In the genomic region with DNA sequence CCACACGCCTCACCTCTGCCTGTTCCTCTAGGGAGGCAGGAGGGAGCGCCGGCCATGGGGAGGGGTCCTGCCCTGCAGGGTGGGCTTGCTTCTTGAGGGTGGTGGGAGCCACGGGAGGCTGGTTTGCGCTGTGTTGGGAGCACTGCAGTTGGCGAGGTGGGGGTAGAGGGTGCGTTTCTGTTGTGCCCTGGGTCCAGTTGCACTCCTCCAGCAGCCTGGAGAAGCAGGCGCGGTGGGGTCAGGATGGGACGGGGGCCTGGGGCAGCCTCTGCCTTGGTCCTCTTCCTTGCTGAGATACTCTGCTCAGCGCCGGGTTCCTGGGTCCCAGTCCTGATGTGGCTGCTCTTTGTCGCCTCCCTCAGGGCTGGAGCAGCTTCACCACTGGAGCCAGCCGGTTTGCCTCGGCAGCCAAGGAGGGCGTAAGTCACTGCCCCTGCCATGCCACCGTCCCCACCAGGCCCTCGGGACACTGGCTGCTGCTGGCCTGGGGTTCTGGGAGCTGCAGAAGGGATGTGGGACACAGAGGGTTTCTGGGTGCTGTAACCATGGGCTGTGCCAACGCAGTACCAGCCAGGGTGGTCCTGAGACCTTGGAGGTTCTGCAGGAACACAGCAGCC, we compare ENCODE assay signal across 1 cellular context.
TF ChIP-seq lines count a peak whose summit lies in the region.

No MANE protein-coding gene starts in this region.

TF ChIP-seq in HepG2, 621 proteins besides CTCF, POLR2A, EP300 and RAD21 (continued from another document and continues in another):
- TF ChIP-seq, protein P1, sequence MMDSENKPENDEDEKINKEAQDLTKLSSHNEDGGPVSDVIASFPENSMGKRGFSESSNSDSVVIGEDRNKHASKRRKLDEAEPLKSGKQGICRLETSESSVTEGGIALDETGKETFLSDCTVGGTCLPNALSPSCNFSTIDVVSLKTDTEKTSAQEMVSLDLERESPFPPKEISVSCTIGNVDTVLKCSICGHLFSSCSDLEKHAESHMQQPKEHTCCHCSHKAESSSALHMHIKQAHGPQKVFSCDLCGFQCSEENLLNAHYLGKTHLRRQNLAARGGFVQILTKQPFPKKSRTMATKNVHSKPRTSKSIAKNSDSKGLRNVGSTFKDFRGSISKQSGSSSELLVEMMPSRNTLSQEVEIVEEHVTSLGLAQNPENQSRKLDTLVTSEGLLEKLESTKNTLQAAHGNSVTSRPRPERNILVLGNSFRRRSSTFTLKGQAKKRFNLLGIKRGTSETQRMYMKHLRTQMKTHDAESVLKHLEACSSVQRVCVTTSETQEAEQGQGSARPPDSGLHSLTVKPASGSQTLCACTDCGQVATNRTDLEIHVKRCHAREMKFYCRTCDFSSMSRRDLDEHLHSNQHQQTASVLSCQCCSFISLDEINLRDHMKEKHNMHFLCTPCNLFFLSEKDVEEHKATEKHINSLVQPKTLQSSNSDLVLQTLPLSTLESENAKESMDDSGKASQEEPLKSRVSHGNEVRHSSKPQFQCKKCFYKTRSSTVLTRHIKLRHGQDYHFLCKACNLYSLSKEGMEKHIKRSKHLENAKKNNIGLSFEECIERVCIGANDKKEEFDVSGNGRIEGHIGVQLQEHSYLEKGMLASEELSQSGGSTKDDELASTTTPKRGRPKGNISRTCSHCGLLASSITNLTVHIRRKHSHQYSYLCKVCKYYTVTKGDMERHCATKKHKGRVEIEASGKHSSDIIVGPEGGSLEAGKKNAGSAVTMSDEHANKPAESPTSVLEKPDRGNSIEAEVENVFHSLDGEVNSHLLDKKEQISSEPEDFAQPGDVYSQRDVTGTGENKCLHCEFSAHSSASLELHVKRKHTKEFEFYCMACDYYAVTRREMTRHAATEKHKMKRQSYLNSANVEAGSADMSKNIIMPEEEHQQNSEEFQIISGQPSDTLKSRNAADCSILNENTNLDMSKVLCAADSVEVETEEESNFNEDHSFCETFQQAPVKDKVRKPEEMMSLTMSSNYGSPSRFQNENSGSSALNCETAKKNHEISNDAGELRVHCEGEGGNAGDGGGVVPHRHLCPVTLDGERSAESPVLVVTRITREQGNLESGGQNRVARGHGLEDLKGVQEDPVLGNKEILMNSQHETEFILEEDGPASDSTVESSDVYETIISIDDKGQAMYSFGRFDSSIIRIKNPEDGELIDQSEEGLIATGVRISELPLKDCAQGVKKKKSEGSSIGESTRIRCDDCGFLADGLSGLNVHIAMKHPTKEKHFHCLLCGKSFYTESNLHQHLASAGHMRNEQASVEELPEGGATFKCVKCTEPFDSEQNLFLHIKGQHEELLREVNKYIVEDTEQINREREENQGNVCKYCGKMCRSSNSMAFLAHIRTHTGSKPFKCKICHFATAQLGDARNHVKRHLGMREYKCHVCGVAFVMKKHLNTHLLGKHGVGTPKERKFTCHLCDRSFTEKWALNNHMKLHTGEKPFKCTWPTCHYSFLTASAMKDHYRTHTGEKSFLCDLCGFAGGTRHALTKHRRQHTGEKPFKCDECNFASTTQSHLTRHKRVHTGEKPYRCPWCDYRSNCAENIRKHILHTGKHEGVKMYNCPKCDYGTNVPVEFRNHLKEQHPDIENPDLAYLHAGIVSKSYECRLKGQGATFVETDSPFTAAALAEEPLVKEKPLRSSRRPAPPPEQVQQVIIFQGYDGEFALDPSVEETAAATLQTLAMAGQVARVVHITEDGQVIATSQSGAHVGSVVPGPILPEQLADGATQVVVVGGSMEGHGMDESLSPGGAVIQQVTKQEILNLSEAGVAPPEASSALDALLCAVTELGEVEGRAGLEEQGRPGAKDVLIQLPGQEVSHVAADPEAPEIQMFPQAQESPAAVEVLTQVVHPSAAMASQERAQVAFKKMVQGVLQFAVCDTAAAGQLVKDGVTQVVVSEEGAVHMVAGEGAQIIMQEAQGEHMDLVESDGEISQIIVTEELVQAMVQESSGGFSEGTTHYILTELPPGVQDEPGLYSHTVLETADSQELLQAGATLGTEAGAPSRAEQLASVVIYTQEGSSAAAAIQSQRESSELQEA (CRISPR knock-in tag; IDR thresholded peaks at IDR 0.05; ENCODE audit: not compliant biosample characterization), result no peak
- TF ChIP-seq HOXA9 (CRISPR knock-in tag; IDR thresholded peaks at IDR 0.05; ENCODE audit: borderline replicate concordance) (no peak), GABPA (IDR thresholded peaks at IDR 0.05; ENCODE audit: low read depth, low read length) (no peak), GABPA (CRISPR knock-in tag; IDR thresholded peaks at IDR 0.05; ENCODE audit: low read depth) (no peak), ZNF766 (CRISPR knock-in tag; IDR thresholded peaks at IDR 0.05; ENCODE audit: borderline replicate concordance) (no peak), ZNF720 (CRISPR knock-in tag; IDR thresholded peaks at IDR 0.05) (no peak), GABPB1 (CRISPR knock-in tag; IDR thresholded peaks at IDR 0.05) (peak; percentile 12; the same call in 1 of the 2 replicates), ZNF629 (CRISPR knock-in tag; conservative IDR thresholded peaks at IDR 0.05) (no peak), ZNF781 (CRISPR knock-in tag; IDR thresholded peaks at IDR 0.05; ENCODE audit: borderline replicate concordance, not compliant biosample characterization) (no peak), ZNF768 (CRISPR knock-in tag; IDR thresholded peaks at IDR 0.05) (peak; percentile 21; the same call in 1 of the 2 replicates), RBM22 (optimal IDR thresholded peaks at IDR 0.05; ENCODE audit: low read length) (peak; percentile 21), ZBTB42 (CRISPR knock-in tag; IDR thresholded peaks at IDR 0.05) (no peak), POLR2AphosphoS2 (IDR thresholded peaks at IDR 0.05; ENCODE audit: low read depth, low read length) (peak; percentile 88; the same call in 1 of the 2 replicates), MYNN (CRISPR knock-in tag; IDR thresholded peaks at IDR 0.05; ENCODE audit: low read depth) (no peak), GFI1 (CRISPR knock-in tag; IDR thresholded peaks at IDR 0.05; ENCODE audit: borderline replicate concordance) (no peak), ZNF160 (CRISPR knock-in tag; IDR thresholded peaks at IDR 0.05) (no peak), ZNF10 (CRISPR knock-in tag; IDR thresholded peaks at IDR 0.05; ENCODE audit: borderline replicate concordance, low read depth) (no peak), HHEX (CRISPR knock-in tag; IDR thresholded peaks at IDR 0.05) (no peak), REXO4 (CRISPR knock-in tag; IDR thresholded peaks at IDR 0.05; ENCODE audit: borderline replicate concordance) (no peak), NR2F2 (IDR thresholded peaks at IDR 0.05; ENCODE audit: borderline replicate concordance, low read depth) (no peak), ZNF558 (CRISPR knock-in tag; IDR thresholded peaks at IDR 0.05; ENCODE audit: borderline replicate concordance) (no peak), ZNF777 (CRISPR knock-in tag; IDR thresholded peaks at IDR 0.05) (no peak), ZKSCAN8 (CRISPR knock-in tag; IDR thresholded peaks at IDR 0.05; ENCODE audit: borderline replicate concordance) (no peak), BRCA1 (CRISPR knock-in tag; IDR thresholded peaks at IDR 0.05) (no peak), HOXA7 (CRISPR knock-in tag; IDR thresholded peaks at IDR 0.05) (no peak), HMG20B (CRISPR knock-in tag; conservative IDR thresholded peaks at IDR 0.05) (no peak), MTA3 (CRISPR knock-in tag; IDR thresholded peaks at IDR 0.05) (no peak), POLR2AphosphoS5 (IDR thresholded peaks at IDR 0.05; ENCODE audit: low read depth, low read length) (no peak)
- TF ChIP-seq, protein P2, sequence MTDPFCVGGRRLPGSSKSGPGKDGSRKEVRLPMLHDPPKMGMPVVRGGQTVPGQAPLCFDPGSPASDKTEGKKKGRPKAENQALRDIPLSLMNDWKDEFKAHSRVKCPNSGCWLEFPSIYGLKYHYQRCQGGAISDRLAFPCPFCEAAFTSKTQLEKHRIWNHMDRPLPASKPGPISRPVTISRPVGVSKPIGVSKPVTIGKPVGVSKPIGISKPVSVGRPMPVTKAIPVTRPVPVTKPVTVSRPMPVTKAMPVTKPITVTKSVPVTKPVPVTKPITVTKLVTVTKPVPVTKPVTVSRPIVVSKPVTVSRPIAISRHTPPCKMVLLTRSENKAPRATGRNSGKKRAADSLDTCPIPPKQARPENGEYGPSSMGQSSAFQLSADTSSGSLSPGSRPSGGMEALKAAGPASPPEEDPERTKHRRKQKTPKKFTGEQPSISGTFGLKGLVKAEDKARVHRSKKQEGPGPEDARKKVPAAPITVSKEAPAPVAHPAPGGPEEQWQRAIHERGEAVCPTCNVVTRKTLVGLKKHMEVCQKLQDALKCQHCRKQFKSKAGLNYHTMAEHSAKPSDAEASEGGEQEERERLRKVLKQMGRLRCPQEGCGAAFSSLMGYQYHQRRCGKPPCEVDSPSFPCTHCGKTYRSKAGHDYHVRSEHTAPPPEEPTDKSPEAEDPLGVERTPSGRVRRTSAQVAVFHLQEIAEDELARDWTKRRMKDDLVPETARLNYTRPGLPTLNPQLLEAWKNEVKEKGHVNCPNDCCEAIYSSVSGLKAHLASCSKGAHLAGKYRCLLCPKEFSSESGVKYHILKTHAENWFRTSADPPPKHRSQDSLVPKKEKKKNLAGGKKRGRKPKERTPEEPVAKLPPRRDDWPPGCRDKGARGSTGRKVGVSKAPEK (CRISPR knock-in tag; IDR thresholded peaks at IDR 0.05; ENCODE audit: borderline replicate concordance), result no peak
- TF ChIP-seq, protein P3, sequence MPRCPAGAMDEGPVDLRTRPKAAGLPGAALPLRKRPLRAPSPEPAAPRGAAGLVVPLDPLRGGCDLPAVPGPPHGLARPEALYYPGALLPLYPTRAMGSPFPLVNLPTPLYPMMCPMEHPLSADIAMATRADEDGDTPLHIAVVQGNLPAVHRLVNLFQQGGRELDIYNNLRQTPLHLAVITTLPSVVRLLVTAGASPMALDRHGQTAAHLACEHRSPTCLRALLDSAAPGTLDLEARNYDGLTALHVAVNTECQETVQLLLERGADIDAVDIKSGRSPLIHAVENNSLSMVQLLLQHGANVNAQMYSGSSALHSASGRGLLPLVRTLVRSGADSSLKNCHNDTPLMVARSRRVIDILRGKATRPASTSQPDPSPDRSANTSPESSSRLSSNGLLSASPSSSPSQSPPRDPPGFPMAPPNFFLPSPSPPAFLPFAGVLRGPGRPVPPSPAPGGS (CRISPR knock-in tag; IDR thresholded peaks at IDR 0.05), result no peak
- TF ChIP-seq, protein P4, sequence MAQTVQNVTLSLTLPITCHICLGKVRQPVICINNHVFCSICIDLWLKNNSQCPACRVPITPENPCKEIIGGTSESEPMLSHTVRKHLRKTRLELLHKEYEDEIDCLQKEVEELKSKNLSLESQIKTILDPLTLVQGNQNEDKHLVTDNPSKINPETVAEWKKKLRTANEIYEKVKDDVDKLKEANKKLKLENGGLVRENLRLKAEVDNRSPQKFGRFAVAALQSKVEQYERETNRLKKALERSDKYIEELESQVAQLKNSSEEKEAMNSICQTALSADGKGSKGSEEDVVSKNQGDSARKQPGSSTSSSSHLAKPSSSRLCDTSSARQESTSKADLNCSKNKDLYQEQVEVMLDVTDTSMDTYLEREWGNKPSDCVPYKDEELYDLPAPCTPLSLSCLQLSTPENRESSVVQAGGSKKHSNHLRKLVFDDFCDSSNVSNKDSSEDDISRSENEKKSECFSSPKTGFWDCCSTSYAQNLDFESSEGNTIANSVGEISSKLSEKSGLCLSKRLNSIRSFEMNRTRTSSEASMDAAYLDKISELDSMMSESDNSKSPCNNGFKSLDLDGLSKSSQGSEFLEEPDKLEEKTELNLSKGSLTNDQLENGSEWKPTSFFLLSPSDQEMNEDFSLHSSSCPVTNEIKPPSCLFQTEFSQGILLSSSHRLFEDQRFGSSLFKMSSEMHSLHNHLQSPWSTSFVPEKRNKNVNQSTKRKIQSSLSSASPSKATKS (CRISPR knock-in tag; IDR thresholded peaks at IDR 0.05), result no peak
- TF ChIP-seq, protein P5, sequence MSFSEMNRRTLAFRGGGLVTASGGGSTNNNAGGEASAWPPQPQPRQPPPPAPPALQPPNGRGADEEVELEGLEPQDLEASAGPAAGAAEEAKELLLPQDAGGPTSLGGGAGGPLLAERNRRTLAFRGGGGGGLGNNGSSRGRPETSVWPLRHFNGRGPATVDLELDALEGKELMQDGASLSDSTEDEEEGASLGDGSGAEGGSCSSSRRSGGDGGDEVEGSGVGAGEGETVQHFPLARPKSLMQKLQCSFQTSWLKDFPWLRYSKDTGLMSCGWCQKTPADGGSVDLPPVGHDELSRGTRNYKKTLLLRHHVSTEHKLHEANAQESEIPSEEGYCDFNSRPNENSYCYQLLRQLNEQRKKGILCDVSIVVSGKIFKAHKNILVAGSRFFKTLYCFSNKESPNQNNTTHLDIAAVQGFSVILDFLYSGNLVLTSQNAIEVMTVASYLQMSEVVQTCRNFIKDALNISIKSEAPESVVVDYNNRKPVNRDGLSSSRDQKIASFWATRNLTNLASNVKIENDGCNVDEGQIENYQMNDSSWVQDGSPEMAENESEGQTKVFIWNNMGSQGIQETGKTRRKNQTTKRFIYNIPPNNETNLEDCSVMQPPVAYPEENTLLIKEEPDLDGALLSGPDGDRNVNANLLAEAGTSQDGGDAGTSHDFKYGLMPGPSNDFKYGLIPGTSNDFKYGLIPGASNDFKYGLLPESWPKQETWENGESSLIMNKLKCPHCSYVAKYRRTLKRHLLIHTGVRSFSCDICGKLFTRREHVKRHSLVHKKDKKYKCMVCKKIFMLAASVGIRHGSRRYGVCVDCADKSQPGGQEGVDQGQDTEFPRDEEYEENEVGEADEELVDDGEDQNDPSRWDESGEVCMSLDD (CRISPR knock-in tag; IDR thresholded peaks at IDR 0.05; ENCODE audit: borderline replicate concordance), result no peak
